Comparison of ENCODE assay signal across 1 cellular context in genomic region chr9:114383866-114384231, GRCh38.
TF ChIP-seq lines count a peak whose summit lies in the region.

No MANE protein-coding gene starts in this region.

TF ChIP-seq in SK-N-SH, 30 proteins besides CTCF, POLR2A, EP300 and RAD21 (continued from another document):
- TF ChIP-seq REST (IDR thresholded peaks at IDR 0.05; ENCODE audit: low read depth, low read length): no peak
- TF ChIP-seq TCF12 (IDR thresholded peaks at IDR 0.05): no peak
- TF ChIP-seq SMC3 (IDR thresholded peaks at IDR 0.05; ENCODE audit: low read depth, low read length): no peak
- no peak for TF ChIP-seq YY1 (IDR thresholded peaks at IDR 0.05; ENCODE audit: low read depth)
- TF ChIP-seq FOXJ3 (CRISPR knock-in tag; IDR thresholded peaks at IDR 0.05): no peak
- TF ChIP-seq JUND (IDR thresholded peaks at IDR 0.05): no peak
- no peak for TF ChIP-seq USF2 (IDR thresholded peaks at IDR 0.05; ENCODE audit: borderline replicate concordance, low read depth, low read length)
- no peak for TF ChIP-seq RXRA (IDR thresholded peaks at IDR 0.05; ENCODE audit: borderline replicate concordance, low read depth)
- no peak for TF ChIP-seq USF1 (IDR thresholded peaks at IDR 0.05; ENCODE audit: borderline replicate concordance, low read depth)
- TF ChIP-seq ZBTB33 (IDR thresholded peaks at IDR 0.05; ENCODE audit: borderline replicate concordance, low read depth): no peak
- TF ChIP-seq NRF1 (IDR thresholded peaks at IDR 0.05; ENCODE audit: low read depth, low read length): no peak
- TF ChIP-seq MEF2A (IDR thresholded peaks at IDR 0.05; ENCODE audit: borderline replicate concordance, low read depth): no peak
- no peak for TF ChIP-seq GABPA (IDR thresholded peaks at IDR 0.05; ENCODE audit: low read depth)
- no peak for TF ChIP-seq FOXM1 (IDR thresholded peaks at IDR 0.05; ENCODE audit: low read depth)
- TF ChIP-seq MXI1 (IDR thresholded peaks at IDR 0.05; ENCODE audit: low read depth, low read length): no peak
TF ChIP-seq in SK-N-SH: peak in this region for 0.
